In genomic region chr14:90797451-90797850, GRCh38 we compare ENCODE assay signal across 1 cellular context.
TF ChIP-seq lines count a peak whose summit lies in the region.

No MANE protein-coding gene starts in this region.

TF ChIP-seq in HepG2, 621 proteins besides CTCF, POLR2A, EP300 and RAD21 (continued from another document):
- TF ChIP-seq ZNF318 (CRISPR knock-in tag; IDR thresholded peaks at IDR 0.05) (no peak), PAXIP1 (CRISPR knock-in tag; conservative IDR thresholded peaks at IDR 0.05) (no peak), ZNF256 (CRISPR knock-in tag; conservative IDR thresholded peaks at IDR 0.05) (no peak), HNRNPL (IDR thresholded peaks at IDR 0.05; ENCODE audit: low read depth, low read length) (no peak)
TF ChIP-seq in HepG2: peak in this region for 0.
